18 cellular contexts compared by ENCODE assay signal in the genomic region with DNA sequence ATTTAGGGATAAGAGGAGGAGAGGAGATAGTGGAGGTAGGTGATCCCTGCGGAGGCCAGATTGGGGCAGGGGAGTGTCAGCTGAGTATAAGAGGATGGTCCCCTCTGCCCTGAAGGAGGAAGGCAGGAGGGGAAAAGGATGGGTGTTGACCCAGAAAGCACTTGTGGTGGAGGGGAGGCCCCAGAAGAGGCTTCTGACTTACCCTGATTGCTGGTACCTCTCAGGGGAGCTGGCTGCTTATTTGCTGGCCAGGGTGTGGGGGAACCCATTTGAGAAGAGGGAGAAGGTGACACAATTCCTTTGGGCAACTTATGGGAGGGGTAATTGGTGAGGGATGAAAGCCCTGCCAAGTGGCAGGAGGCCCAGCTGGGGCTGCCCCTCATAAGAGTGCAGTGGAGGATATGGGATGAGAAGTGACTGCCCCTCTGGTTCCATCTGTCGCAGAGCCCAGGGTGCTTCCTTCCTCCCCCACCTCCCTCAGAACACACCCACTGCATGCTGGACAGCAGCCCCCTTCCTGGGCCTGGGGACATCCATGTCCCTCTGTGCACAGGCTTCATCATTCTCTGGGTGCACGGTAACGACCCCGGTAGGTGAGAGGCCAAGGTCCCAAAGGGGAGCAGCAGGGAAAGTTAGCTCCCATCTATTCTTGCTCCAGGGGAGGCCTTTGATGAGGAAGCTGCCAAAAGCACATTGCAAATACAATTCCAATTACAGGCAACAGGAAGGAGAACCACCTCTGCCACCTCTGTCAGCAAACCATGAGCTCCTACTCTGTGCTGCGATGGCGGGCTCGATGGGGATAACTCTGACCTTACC. TPM values are rescaled to one million over a fixed set of nuclear protein-coding genes. Genes with fewer than 3 reads are reported as not detected.
A peak's percentile ranks its signal among the peaks of the same experiment; 100 is the strongest.
DNase-seq lines count a peak whose midpoint lies in the region; ATAC-seq and TF ChIP-seq lines count a peak whose summit lies in the region.
"Had no signal": no experiment of that assay in that cellular context is flagged by ENCODE, and none has a peak within 500 bp of the region (broad histone marks: within the 10 kb centered on the region; RNA-seq: fewer than 3 reads in every experiment).

No MANE protein-coding gene starts in this region.

- WGBS in liver: 75% methylated on average over 8 of the region's 8 CpGs

- H3K4me3 Mint-ChIP-seq in GM23338: no peak overlapping the region
- no peak overlapping the region for H3K4me3 Mint-ChIP-seq in T-helper 2 cell treated with Interferon-gamma antibody and Interleukin-4, amounts not matched to agents 5 μg/mL and 100 μg/mL, for 36 hours

- peaks cover 21% of the 10 kb centered on the region for H4K20me1 ChIP-seq in GM23338 (replicated peaks; ENCODE audit: insufficient read depth)

- H3K9me2 ChIP-seq in GM23338 (ENCODE audit: insufficient read depth): no peaks in the 10 kb centered on the region

- no peaks in the 10 kb centered on the region for H3K9me3 ChIP-seq in liver (ENCODE audit: control insufficient read depth in 4 of 4, low read length in 3 of 4)

- POLR2A ChIA-PET in RWPE1 (lab: Yijun Ruan, JAX; ENCODE audit: low non-redundant PET): no interaction called here

- H3K27me3 Mint-ChIP-seq in GM23338 (ENCODE audit: insufficient read depth, low read depth, poor library complexity): peaks cover 38% of the 10 kb centered on the region
- peaks cover 80% of the 10 kb centered on the region for H3K27me3 Mint-ChIP-seq in T-helper 2 cell treated with Interferon-gamma antibody and Interleukin-4, amounts not matched to agents 5 μg/mL and 100 μg/mL, for 36 hours (ENCODE audit: low read depth)

- peaks cover 9% of the 10 kb centered on the region; the same call in 2 of the 3 replicates for H3K36me3 Mint-ChIP-seq in GM23338 (ENCODE audit: low read depth)
- H3K36me3 Mint-ChIP-seq in T-helper 2 cell treated with Interferon-gamma antibody and Interleukin-4, amounts not matched to agents 5 μg/mL and 100 μg/mL, for 36 hours (ENCODE audit: low read depth): no peaks in the 10 kb centered on the region
- H3K36me3 Mint-ChIP-seq: CD14-positive monocyte had no signal

- TF ChIP-seq CTCF in GM23338 (conservative IDR thresholded peaks at IDR 0.05; ENCODE audit: low read depth in 2 of 2) (no peak), RWPE1 (conservative IDR thresholded peaks at IDR 0.05; ENCODE audit: low read depth) (no peak), liver (IDR thresholded peaks at IDR 0.05; ENCODE audit: low read depth, low read length, missing input control) (no peak)

- no peak overlapping the region for H2AFZ ChIP-seq in GM23338

- no peak overlapping the region for H3K9ac ChIP-seq in liver (ENCODE audit: low read depth in 1 of 2, low read length in 2 of 2)

- H3K27ac ChIP-seq in GM23338 (ENCODE audit: low read depth): no peak overlapping the region
- H3K27ac ChIP-seq in RWPE1: peak overlapping the region; percentile 89
- no peak overlapping the region for H3K27ac ChIP-seq in liver (ENCODE audit: low read depth in 1 of 2, low read length in 2 of 2)

- H3K4me1 Mint-ChIP-seq in GM23338: peaks cover 33% of the 10 kb centered on the region
- H3K4me1 Mint-ChIP-seq in T-helper 2 cell treated with Interferon-gamma antibody and Interleukin-4, amounts not matched to agents 5 μg/mL and 100 μg/mL, for 36 hours (ENCODE audit: low read depth): peaks cover 2% of the 10 kb centered on the region

- peak overlapping the region; percentile 94 for H3K4me2 ChIP-seq in GM23338

- H3K27me3 ChIP-seq in GM23338 (ENCODE audit: insufficient read depth) (peaks cover 37% of the 10 kb centered on the region), liver (ENCODE audit: control insufficient read depth in 4 of 4, insufficient read depth in 4 of 4, low read length in 3 of 4) (no peaks in the 10 kb centered on the region)

- no peak for ATAC-seq in GM23338
- no peak for ATAC-seq in HG03354 (IDR thresholded peaks at IDR 0.05; ENCODE audit: poor library complexity, severe bottlenecking, unreplicated experiment)
- ATAC-seq: PC-3 had no signal

- peak overlapping the region; percentile 91; the same call in 1 of the 2 replicates for H3K4me3 ChIP-seq in GM23338
- H3K4me3 ChIP-seq in liver (ENCODE audit: low read depth in 1 of 3, low read length in 3 of 3): no peak overlapping the region

- H3F3A ChIP-seq in GM23338 (replicated peaks; ENCODE audit: low read depth): 0 out of 2 replicates have a peak, but pooled peaks cover 4% of the 10 kb centered on the region

- 0 out of 2 replicates have a peak, but pooled peaks cover 3% of the 10 kb centered on the region for H3K36me3 ChIP-seq in GM23338 (ENCODE audit: insufficient read depth)
- no peaks in the 10 kb centered on the region for H3K36me3 ChIP-seq in liver (ENCODE audit: control insufficient read depth in 4 of 4, insufficient read depth in 3 of 4, low read depth in 1 of 4, low read length in 3 of 4)

- H3K9me3 Mint-ChIP-seq in GM23338: no peaks in the 10 kb centered on the region
- H3K9me3 Mint-ChIP-seq in T-helper 2 cell treated with Interferon-gamma antibody and Interleukin-4, amounts not matched to agents 5 μg/mL and 100 μg/mL, for 36 hours: no peaks in the 10 kb centered on the region

- H3K4me1 ChIP-seq in GM23338 (ENCODE audit: insufficient read depth) (peaks cover 49% of the 10 kb centered on the region), liver (ENCODE audit: control insufficient read depth in 4 of 4, insufficient read depth in 4 of 4, low read length in 3 of 4) (peaks cover 8 to 70% (median 56%) of the 10 kb centered on the region in 4 donors)

- DNase-seq in GM23338 (ENCODE audit: low spot score) (no peak), RWPE1 (ENCODE audit: low spot score) (no peak), retina (peak; percentile 64), SIG-M5 (lab: John Stamatoyannopoulos, UW) (no peak), UCSD-AML1 (lab: John Stamatoyannopoulos, UW; ENCODE audit: unreplicated experiment) (no peak)
- no peak for DNase-seq in T-helper 2 cell treated with Interferon-gamma antibody and Interleukin-4, amounts not matched to agents 5 μg/mL and 100 μg/mL, for 36 hours (ENCODE audit: low spot score)
- DNase-seq: ACHN, AML-193, COR-L47, DMS79, NCI-H1930, NCI-H748 treated with DMSO at 0.1 percent for 48 hours, PC-3 had no signal

- H3K27ac Mint-ChIP-seq in GM23338: no peak overlapping the region
- no peak overlapping the region for H3K27ac Mint-ChIP-seq in T-helper 2 cell treated with Interferon-gamma antibody and Interleukin-4, amounts not matched to agents 5 μg/mL and 100 μg/mL, for 36 hours
- H3K27ac Mint-ChIP-seq: CD14-positive monocyte had no signal

- peaks cover 45% of the 10 kb centered on the region for H3K79me2 ChIP-seq in GM23338 (replicated peaks; ENCODE audit: insufficient read depth)

- TF ChIP-seq RAD21 in liver (IDR thresholded peaks at IDR 0.05): no peak

- CTCF ChIA-PET in RWPE1 (lab: Yijun Ruan, JAX): interaction anchor here (0.7 to 3.1 kb wide), 2 partner anchors 16 to 79 kb away, joined by 3 to 13 read pairs; no protein-coding TSS in a partner anchor

TF ChIP-seq in liver, 16 proteins besides CTCF, POLR2A, EP300 and RAD21:
- TF ChIP-seq, protein P1, sequence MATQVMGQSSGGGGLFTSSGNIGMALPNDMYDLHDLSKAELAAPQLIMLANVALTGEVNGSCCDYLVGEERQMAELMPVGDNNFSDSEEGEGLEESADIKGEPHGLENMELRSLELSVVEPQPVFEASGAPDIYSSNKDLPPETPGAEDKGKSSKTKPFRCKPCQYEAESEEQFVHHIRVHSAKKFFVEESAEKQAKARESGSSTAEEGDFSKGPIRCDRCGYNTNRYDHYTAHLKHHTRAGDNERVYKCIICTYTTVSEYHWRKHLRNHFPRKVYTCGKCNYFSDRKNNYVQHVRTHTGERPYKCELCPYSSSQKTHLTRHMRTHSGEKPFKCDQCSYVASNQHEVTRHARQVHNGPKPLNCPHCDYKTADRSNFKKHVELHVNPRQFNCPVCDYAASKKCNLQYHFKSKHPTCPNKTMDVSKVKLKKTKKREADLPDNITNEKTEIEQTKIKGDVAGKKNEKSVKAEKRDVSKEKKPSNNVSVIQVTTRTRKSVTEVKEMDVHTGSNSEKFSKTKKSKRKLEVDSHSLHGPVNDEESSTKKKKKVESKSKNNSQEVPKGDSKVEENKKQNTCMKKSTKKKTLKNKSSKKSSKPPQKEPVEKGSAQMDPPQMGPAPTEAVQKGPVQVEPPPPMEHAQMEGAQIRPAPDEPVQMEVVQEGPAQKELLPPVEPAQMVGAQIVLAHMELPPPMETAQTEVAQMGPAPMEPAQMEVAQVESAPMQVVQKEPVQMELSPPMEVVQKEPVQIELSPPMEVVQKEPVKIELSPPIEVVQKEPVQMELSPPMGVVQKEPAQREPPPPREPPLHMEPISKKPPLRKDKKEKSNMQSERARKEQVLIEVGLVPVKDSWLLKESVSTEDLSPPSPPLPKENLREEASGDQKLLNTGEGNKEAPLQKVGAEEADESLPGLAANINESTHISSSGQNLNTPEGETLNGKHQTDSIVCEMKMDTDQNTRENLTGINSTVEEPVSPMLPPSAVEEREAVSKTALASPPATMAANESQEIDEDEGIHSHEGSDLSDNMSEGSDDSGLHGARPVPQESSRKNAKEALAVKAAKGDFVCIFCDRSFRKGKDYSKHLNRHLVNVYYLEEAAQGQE (IDR thresholded peaks at IDR 0.05): peak; percentile 16
- no peak for TF ChIP-seq FOXA1 (IDR thresholded peaks at IDR 0.05)

RNA-seq across cellular contexts. Expression of a gene that starts 1.4 kb away (rescaled TPM):
- total RNA-seq in GM23338 (2014; rRNA removed; shearing (Covaris generic)): 275 and 327 TPM in 2 replicates
- polyA plus RNA-seq in GM23338 (2016; fragmentation: Nextera tagmentation; extraction: Ambion mirVana) (77.6 and 78.0 TPM in 2 replicates), liver (10 to 100 TPM; 10.8 to 48.9 TPM)
- total RNA-seq in liver: 100 to 1,000 TPM in 1 of 2 donors, 10 to 100 TPM in 1; 68.2 to 112 TPM
- polyA plus RNA-seq: CD14-positive monocyte had no signal

RNA-seq across cellular contexts. Expression of a gene that starts 39.2 kb away (rescaled TPM):
- 0.47 and 1.4 TPM in 2 replicates for total RNA-seq in GM23338 (2014; rRNA removed; shearing (Covaris generic))
- polyA plus RNA-seq in GM23338 (2016; fragmentation: Nextera tagmentation; extraction: Ambion mirVana) (0.50 and 0.55 TPM in 2 replicates), liver (not detected)
- total RNA-seq in liver: under 1 TPM in 1 of 2 donors, not detected in 1; 0.14 TPM
- total RNA-seq: H4, HT1080, PC-3 had no signal
- polyA plus RNA-seq: CD14-positive monocyte had no signal

RNA-seq across cellular contexts. Expression of a gene that starts 57.5 kb away (rescaled TPM):
- 1.7 and 2.0 TPM in 2 replicates for total RNA-seq in GM23338 (2014; rRNA removed; shearing (Covaris generic))
- polyA plus RNA-seq in GM23338 (2016; fragmentation: Nextera tagmentation; extraction: Ambion mirVana) (1.8 and 3.6 TPM in 2 replicates), liver (not detected)
- not detected for total RNA-seq in liver
- total RNA-seq: HT1080 had no signal
- polyA plus RNA-seq: CD14-positive monocyte had no signal
